In the genomic region with DNA sequence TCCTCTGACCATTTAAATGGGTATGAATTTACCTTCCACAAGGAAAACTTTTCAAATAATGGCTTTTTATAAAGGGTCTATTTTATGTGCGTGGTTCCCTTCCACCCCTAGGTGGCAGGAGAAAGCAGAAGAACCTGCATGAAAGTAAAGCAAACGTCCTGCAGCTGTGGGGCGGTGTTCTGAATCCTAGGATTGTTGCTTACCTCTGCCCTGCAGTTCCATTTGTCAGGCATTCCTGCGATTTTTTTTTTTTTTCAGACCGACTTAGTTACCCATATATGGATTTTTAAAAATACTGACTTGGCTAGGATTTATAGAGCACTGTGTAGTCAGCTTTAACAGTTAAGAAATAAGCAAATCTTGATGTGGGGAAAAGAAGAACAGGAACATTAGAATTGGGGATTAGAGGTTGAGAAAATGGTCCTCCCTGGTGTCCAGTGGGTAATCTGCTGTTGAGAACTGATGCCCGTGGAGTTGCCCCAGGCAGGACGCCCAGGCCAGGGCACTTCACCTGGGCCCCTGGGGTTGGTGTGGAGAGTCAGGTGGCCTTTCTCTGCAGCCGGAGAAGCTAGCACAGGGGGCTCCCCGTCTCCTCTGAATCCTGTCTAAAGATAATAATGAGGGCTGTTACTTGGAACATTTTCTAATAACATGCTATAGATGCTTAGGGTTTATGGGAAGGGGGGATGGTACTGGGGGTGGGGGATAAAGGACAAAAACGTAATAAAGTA, we compare ENCODE assay signal across 8 cellular contexts. TPM values are rescaled to one million over a fixed set of nuclear protein-coding genes. Genes with fewer than 3 reads are reported as not detected.
DNase-seq lines count a peak whose midpoint lies in the region; ATAC-seq, FAIRE-seq and TF ChIP-seq lines count a peak whose summit lies in the region.

No MANE protein-coding gene starts in this region.

- no peak for TF ChIP-seq EP300 in upper lobe of left lung (IDR thresholded peaks at IDR 0.05)

- H3K9me3 ChIP-seq in NT2/D1 (ENCODE audit: insufficient read depth, low read length) = no peaks in the 10 kb centered on the region
- no peaks in the 10 kb centered on the region for H3K9me3 ChIP-seq in osteoblast (ENCODE audit: low read depth, low read length)
- no peaks in the 10 kb centered on the region for H3K9me3 ChIP-seq in upper lobe of left lung

- peaks cover 82% of the 10 kb centered on the region for H3K4me1 Mint-ChIP-seq in activated T-cell treated with anti-CD3 and anti-CD28 coated beads, Interleukin-2, amount 50 U/mL, for 72 hours (ENCODE audit: low read depth)

- TF ChIP-seq POLR2A in upper lobe of left lung (IDR thresholded peaks at IDR 0.05) = no peak

- H3K79me2 ChIP-seq in osteoblast (ENCODE audit: insufficient read depth, low read length) = peaks cover 63% of the 10 kb centered on the region

- H2AFZ ChIP-seq in osteoblast (ENCODE audit: low read length) = no peak overlapping the region

- ATAC-seq in HG03045 (IDR thresholded peaks at IDR 0.05; ENCODE audit: unreplicated experiment) (peak; percentile 40), upper lobe of left lung (ENCODE audit: low FRiP score in 2 of 2) (peak; percentile 82), GM21367 (IDR thresholded peaks at IDR 0.05; ENCODE audit: unreplicated experiment) (no peak)
- ATAC-seq in activated T-cell treated with anti-CD3 and anti-CD28 coated beads, Interleukin-2, amount 50 U/mL, for 72 hours (replicated peaks in 1 of 2) = peak in 1 of 2 donors; percentile 29

- H3K4me3 ChIP-seq in NT2/D1 (ENCODE audit: insufficient read length, low read depth) (no peak overlapping the region), osteoblast (ENCODE audit: insufficient read depth, low read length) (no peak overlapping the region), upper lobe of left lung (no peak overlapping the region)

- H3K27me3 Mint-ChIP-seq in activated T-cell treated with anti-CD3 and anti-CD28 coated beads, Interleukin-2, amount 50 U/mL, for 72 hours (ENCODE audit: low read depth) = no peaks in the 10 kb centered on the region

- no peaks in the 10 kb centered on the region for H3K9me3 Mint-ChIP-seq in activated T-cell treated with anti-CD3 and anti-CD28 coated beads, Interleukin-2, amount 50 U/mL, for 72 hours

- peak overlapping the region; percentile 27 for H3K4me2 ChIP-seq in osteoblast (ENCODE audit: insufficient read depth, low read length)

- peak overlapping the region; percentile 66 for H3K27ac Mint-ChIP-seq in activated T-cell treated with anti-CD3 and anti-CD28 coated beads, Interleukin-2, amount 50 U/mL, for 72 hours

- H3K27ac ChIP-seq in osteoblast (ENCODE audit: low read depth, low read length) = peak overlapping the region; percentile 45
- peak overlapping the region in 3 of 4 donors; percentile 28 to 54 (median 49) for H3K27ac ChIP-seq in upper lobe of left lung

- H3K9ac ChIP-seq in NT2/D1 (ENCODE audit: insufficient read length, low read depth) = no peak overlapping the region

- peak; percentile 92 for FAIRE-seq in G401.6 (lab: Jason Lieb, UNC)

- peaks cover 18% of the 10 kb centered on the region for H3K4me1 ChIP-seq in NT2/D1 (ENCODE audit: insufficient read depth, insufficient read length)
- peaks cover 52% of the 10 kb centered on the region for H3K4me1 ChIP-seq in osteoblast (ENCODE audit: insufficient read depth, low read length)
- peaks cover 65 to 72% (median 68%) of the 10 kb centered on the region in 4 donors for H3K4me1 ChIP-seq in upper lobe of left lung

- H3K27me3 ChIP-seq in NT2/D1 (ENCODE audit: insufficient read depth, insufficient read length) = no peaks in the 10 kb centered on the region
- no peaks in the 10 kb centered on the region for H3K27me3 ChIP-seq in osteoblast (ENCODE audit: insufficient read depth, low read length)
- no peaks in the 10 kb centered on the region for H3K27me3 ChIP-seq in upper lobe of left lung

- peaks cover 0 to 9% of the 10 kb centered on the region in 2 donors for H3K36me3 Mint-ChIP-seq in activated T-cell treated with anti-CD3 and anti-CD28 coated beads, Interleukin-2, amount 50 U/mL, for 72 hours (ENCODE audit: insufficient read depth in 2 of 2)

- DNase-seq in NT2/D1 (ENCODE audit: low read depth, low spot score) (peak; percentile 40), foreskin melanocyte (peak; percentile 46), osteoblast (ENCODE audit: insufficient read length, low spot score, missing footprints) (peak; percentile 89), upper lobe of left lung (peak in 1 of 2 donors; percentile 72)
- peak; percentile 44 to 45 for DNase-seq in activated T-cell treated with anti-CD3 and anti-CD28 coated beads, Interleukin-2, amount 50 U/mL, for 72 hours

- no peak overlapping the region for H3K4me3 Mint-ChIP-seq in activated T-cell treated with anti-CD3 and anti-CD28 coated beads, Interleukin-2, amount 50 U/mL, for 72 hours

- H3K36me3 ChIP-seq in NT2/D1 (ENCODE audit: insufficient read depth, insufficient read length, low read length) (peaks cover 31% of the 10 kb centered on the region), osteoblast (ENCODE audit: insufficient read depth, low read length) (peaks cover 28% of the 10 kb centered on the region), upper lobe of left lung (peaks cover 9 to 29% (median 17%) of the 10 kb centered on the region in 4 donors)

- H4K20me1 ChIP-seq in osteoblast (ENCODE audit: insufficient read depth, low read length) = peaks cover 60% of the 10 kb centered on the region

- peak; percentile 94 for TF ChIP-seq CTCF in osteoblast (IDR thresholded peaks at IDR 0.05; ENCODE audit: extremely low read depth, low read depth, low read length)
- TF ChIP-seq CTCF in upper lobe of left lung (IDR thresholded peaks at IDR 0.05) = peak; percentile 68 to 79 (median 76)

- WGBS in upper lobe of left lung, 2 donors = 17 to 18% methylated on average over 10 of the region's 10 CpGs

RNA-seq across cellular contexts. Expression of gene LTC4S, which starts 30.4 kb away (rescaled TPM):
- 1 to 10 TPM; 1.5 TPM for total RNA-seq in activated T-cell treated with anti-CD3 and anti-CD28 coated beads, Interleukin-2, amount 50 U/mL, for 72 hours
- 1.4 and 1.5 TPM in 2 replicates for total RNA-seq in osteoblast
- 10 to 100 TPM in 5 of 6 donors, 1 to 10 TPM in 1; 6.7 to 33.1 (median 21.3) TPM for total RNA-seq in upper lobe of left lung

RNA-seq across cellular contexts. Expression of gene MAML1, which starts 30.8 kb away (rescaled TPM):
- total RNA-seq in activated T-cell treated with anti-CD3 and anti-CD28 coated beads, Interleukin-2, amount 50 U/mL, for 72 hours = 10 to 100 TPM; 26.9 to 28.0 TPM
- total RNA-seq in osteoblast = 12.4 and 14.1 TPM in 2 replicates
- 10 to 100 TPM; 22.5 to 59.7 (median 26.7) TPM for total RNA-seq in upper lobe of left lung

RNA-seq across cellular contexts. Expression of gene MGAT4B, which starts 43.3 kb away (rescaled TPM):
- total RNA-seq in activated T-cell treated with anti-CD3 and anti-CD28 coated beads, Interleukin-2, amount 50 U/mL, for 72 hours = 100 to 1,000 TPM; 101 to 108 TPM
- 90.5 and 95.9 TPM in 2 replicates for total RNA-seq in osteoblast
- total RNA-seq in upper lobe of left lung = 100 to 1,000 TPM; 107 to 266 (median 158) TPM

RNA-seq across cellular contexts. Expression of gene SQSTM1, which starts 57.3 kb away (rescaled TPM):
- total RNA-seq in activated T-cell treated with anti-CD3 and anti-CD28 coated beads, Interleukin-2, amount 50 U/mL, for 72 hours = 100 to 1,000 TPM; 213 to 226 TPM
- 826 and 992 TPM in 2 replicates for total RNA-seq in osteoblast
- total RNA-seq in upper lobe of left lung = 100 to 1,000 TPM; 390 to 666 (median 574) TPM
